ENCODE assay signal across 20 cellular contexts in genomic region chr9:88987646-88988045, GRCh38. TPM values are rescaled to one million over a fixed set of nuclear protein-coding genes. Genes with fewer than 3 reads are reported as not detected.
"Had no signal": no experiment of that assay in that cellular context is flagged by ENCODE, and none has a peak within 500 bp of the region (broad histone marks: within the 10 kb centered on the region; RNA-seq: fewer than 3 reads in every experiment).

No MANE protein-coding gene starts in this region.

- DNase-seq: KBM-7, MG63, NCI-H1092, NCI-H1105 treated with DMSO at 0.1 percent for 48 hours, NCI-H1417 treated with DMSO at 0.1 percent for 48 hours, NCI-H146, NCI-H1694 treated with DMSO at 0.1 percent for 48 hours, NCI-H1930, NCI-H2081, NCI-H2107, NCI-H2227 treated with DMSO at 0.1 percent for 48 hours, NCI-H524 treated with DMSO at 0.1 percent for 48 hours, NCI-H69, NCI-H774, PC-3, SHP77, SK-N-SH had no signal

- ATAC-seq: Panc1, PC-3 had no signal

- H3K4me3 ChIP-seq: MG63 had no signal

- H3K9me3 ChIP-seq: MG63, SK-N-SH had no signal

- H3K27me3 ChIP-seq: MG63 had no signal

- H3K27ac ChIP-seq: RWPE1 had no signal

- H3K4me2 ChIP-seq: SK-N-SH had no signal

- H3K9ac ChIP-seq: SK-N-SH had no signal

- H3K9me2 ChIP-seq: SK-N-SH had no signal

RNA-seq across cellular contexts. Expression of gene S1PR3, which starts 3.6 kb away (rescaled TPM):
- total RNA-seq: HT-29 had no signal
